13 cellular contexts compared by ENCODE assay signal in the genomic region with DNA sequence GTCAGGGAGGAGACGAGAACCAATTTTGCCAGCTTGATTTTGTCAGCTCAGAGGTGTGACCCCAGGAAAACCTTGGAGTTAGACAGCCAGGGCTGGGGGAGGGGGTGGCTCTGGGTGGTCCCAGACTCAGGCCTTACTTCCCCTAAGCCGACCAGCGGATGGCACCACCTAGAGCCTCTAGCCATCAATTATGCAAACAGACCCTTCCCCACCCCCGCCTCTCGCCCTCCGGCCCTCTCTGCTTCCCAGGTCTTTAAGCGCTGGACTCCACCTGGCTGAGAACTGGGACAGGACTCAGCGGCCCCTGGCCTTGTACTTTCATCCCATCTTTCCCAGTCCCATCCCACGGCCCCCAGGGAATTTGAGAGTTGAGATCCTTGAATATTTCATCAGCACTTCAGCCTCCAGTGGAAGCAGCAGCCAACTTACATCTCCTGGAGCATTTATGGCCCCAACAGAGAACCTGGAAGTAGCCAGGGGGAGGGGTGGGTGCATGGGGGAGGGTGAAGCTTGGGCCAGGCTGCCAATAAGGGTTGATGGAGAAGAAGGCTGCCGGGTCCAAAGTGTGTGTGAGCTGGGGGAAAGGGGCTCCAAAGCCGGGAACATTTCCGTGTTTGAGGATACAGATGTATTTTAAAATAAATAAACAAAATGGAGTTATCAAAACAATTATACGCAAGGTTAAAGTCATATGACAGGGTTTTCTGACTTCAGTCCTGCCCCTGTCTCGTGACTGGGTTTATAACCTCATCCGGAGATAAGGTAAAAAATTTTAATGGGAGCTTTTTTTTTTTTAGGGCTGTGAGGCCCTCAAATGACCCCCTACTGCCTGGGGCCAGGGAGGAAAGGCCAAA. TPM values are rescaled to one million over a fixed set of nuclear protein-coding genes. Genes with fewer than 3 reads are reported as not detected.
DNase-seq lines count a peak whose midpoint lies in the region; ATAC-seq, FAIRE-seq and TF ChIP-seq lines count a peak whose summit lies in the region.
"Had no signal": no experiment of that assay in that cellular context is flagged by ENCODE, and none has a peak within 500 bp of the region (broad histone marks: within the 10 kb centered on the region; RNA-seq: fewer than 3 reads in every experiment).

No MANE protein-coding gene starts in this region.

- H3K9ac ChIP-seq in endothelial cell of umbilical vein (replicated peaks; ENCODE audit: extremely low read depth, insufficient read depth, low read length): peak overlapping the region; percentile 2

- POLR2A ChIA-PET in endothelial cell of umbilical vein (lab: Charles Lee): interaction anchor here (0.9 to 2.1 kb wide), 4 partner anchors 9 to 21 kb away, joined by 3 to 13 read pairs (median 8); no protein-coding TSS in a partner anchor

- TF ChIP-seq CTCF in endothelial cell of umbilical vein (IDR thresholded peaks at IDR 0.05; ENCODE audit: extremely low read depth in 1 of 2, insufficient read depth in 1 of 2, low read depth in 1 of 2, low read length in 2 of 2) (no peak), lower lobe of right lung (IDR thresholded peaks at IDR 0.05) (no peak), thyroid gland (IDR thresholded peaks at IDR 0.05) (no peak), spleen (IDR thresholded peaks at IDR 0.05 in 8 of 11, conservative IDR thresholded peaks at IDR 0.05 in 3 of 11) (no peak)

- H2AFZ ChIP-seq in endothelial cell of umbilical vein (ENCODE audit: low read depth, low read length): peak overlapping the region; percentile 43

- no peak for ATAC-seq in lower lobe of right lung
- no peak for ATAC-seq in GM21737 (IDR thresholded peaks at IDR 0.05; ENCODE audit: unreplicated experiment)
- ATAC-seq in SK-N-SH treated with all-trans-retinoic acid at 6 μM for 48 hours: no peak

- no peak for TF ChIP-seq POLR2A in endothelial cell of umbilical vein (IDR thresholded peaks at IDR 0.05; ENCODE audit: low read depth, low read length)
- TF ChIP-seq POLR2A in thyroid gland (IDR thresholded peaks at IDR 0.05): no peak
- TF ChIP-seq POLR2A in spleen (IDR thresholded peaks at IDR 0.05): no peak

- H3K9me3 ChIP-seq in endothelial cell of umbilical vein (replicated peaks; ENCODE audit: control insufficient read depth, insufficient read depth, low read length) (no peaks in the 10 kb centered on the region), lower lobe of right lung (no peaks in the 10 kb centered on the region), thyroid gland (no peaks in the 10 kb centered on the region), spleen (no peaks in the 10 kb centered on the region)

- H3K4me3 ChIP-seq in endothelial cell of umbilical vein (replicated peaks in 1 of 3; ENCODE audit: insufficient read depth in 1 of 3, low read depth in 1 of 3, low read length in 3 of 3) (no peak overlapping the region), lower lobe of right lung (no peak overlapping the region), thyroid gland (replicated peaks in 1 of 3) (no peak overlapping the region), spleen (no peak overlapping the region)

- DNase-seq in M059J (ENCODE audit: low read depth): peak; percentile 15
- peak; percentile 48 for DNase-seq in endothelial cell of umbilical vein (ENCODE audit: low read depth, low spot score)
- no peak for DNase-seq in lower lobe of right lung
- peak in 1 of 2 donors; percentile 31 for DNase-seq in thyroid gland
- no peak for DNase-seq in spleen
- DNase-seq in NCI-H2107 treated with DMSO at 0.1 percent for 48 hours (lab: John Stamatoyannopoulos, UW; ENCODE audit: unreplicated experiment): no peak
- DNase-seq: activated CD4-positive, alpha-beta T cell treated with anti-CD3 and anti-CD28 coated beads, Interleukin-2, amount 10 ng/mL, durations not matched to agents 7 days and 5 days; HCEC 1CT; NCI-H1930; SIG-M5 had no signal

- H3K27ac ChIP-seq in endothelial cell of umbilical vein (ENCODE audit: insufficient read depth, low read depth, low read length): peak overlapping the region; percentile 51
- H3K27ac ChIP-seq in lower lobe of right lung: peak overlapping the region; percentile 72
- H3K27ac ChIP-seq in thyroid gland: peak overlapping the region; percentile 75 to 91 (median 91)
- H3K27ac ChIP-seq in spleen: peak overlapping the region in 1 of 8 donors; percentile 43
- H3K27ac ChIP-seq: HL-60 had no signal

- no peaks in the 10 kb centered on the region for H3K9me1 ChIP-seq in endothelial cell of umbilical vein (replicated peaks; ENCODE audit: control insufficient read depth, extremely low read depth, insufficient read depth, low read length)

- H3K27me3 ChIP-seq in endothelial cell of umbilical vein (ENCODE audit: control insufficient read depth in 2 of 2, insufficient read depth in 2 of 2, low read length in 2 of 2) (peaks cover 0 to 5% of the 10 kb centered on the region in 2 experiments), lower lobe of right lung (ENCODE audit: low read depth) (no peaks in the 10 kb centered on the region), thyroid gland (no peaks in the 10 kb centered on the region), spleen (replicated peaks in 1 of 7) (peaks cover 0 to 7% (median 0%) of the 10 kb centered on the region in 7 donors)

- H3K79me2 ChIP-seq in endothelial cell of umbilical vein (ENCODE audit: control insufficient read depth, insufficient read depth, low read length): no peaks in the 10 kb centered on the region

- dilution Hi-C loops in endothelial cell of umbilical vein (cut with MboI; ENCODE audit: extremely low pct_ligation_motif_present, low sequenced_read_pairs): no loop called here

- WGBS in thyroid gland, 2 donors: 73 to 75% methylated on average over 15 of the region's 15 CpGs
- 74 to 87% (median 80%) methylated on average over 14 to 15 of the region's 15 CpGs for WGBS in spleen, 5 donors

- H3K4me2 ChIP-seq in endothelial cell of umbilical vein (ENCODE audit: insufficient read depth, low read length): peak overlapping the region; percentile 33

- no peaks in the 10 kb centered on the region for H4K20me1 ChIP-seq in endothelial cell of umbilical vein (replicated peaks; ENCODE audit: control insufficient read depth, extremely low read depth, insufficient read depth, low read length)

- no TSS peak for BruUV-seq in endothelial cell of umbilical vein (replicated peaks; lab: Mats Ljungman, UMichigan)

- no peaks in the 10 kb centered on the region for H3K36me3 ChIP-seq in endothelial cell of umbilical vein (ENCODE audit: control insufficient read depth in 2 of 2, extremely low read depth in 1 of 2, insufficient read depth in 2 of 2, low read length in 2 of 2)
- H3K36me3 ChIP-seq in lower lobe of right lung: no peaks in the 10 kb centered on the region
- H3K36me3 ChIP-seq in thyroid gland: no peaks in the 10 kb centered on the region
- no peaks in the 10 kb centered on the region for H3K36me3 ChIP-seq in spleen

- intact Hi-C loops in endothelial cell of umbilical vein (cut with micrococcal nuclease) (loop anchor here (1.0 kb wide), 1 partner anchor 17 kb away; no protein-coding TSS in a partner anchor), lower lobe of right lung (cut with DNase I) (loop anchor here (10.0 kb wide), 1 partner anchor 59 kb away; the partner anchor contains the start of gene HAP1), thyroid gland (cut with DNase I) (no loop called here), spleen (cut with DNase I; ENCODE audit: low total_unique reads) (no loop called here)

- CTCF ChIA-PET in endothelial cell of umbilical vein (lab: Charles Lee): interaction anchor here (0.7 to 9.8 kb wide), 6 partner anchors 8 to 56 kb away, joined by 3 to 98 read pairs (median 4); partner anchors contain the start of gene JUP

- H3K4me1 ChIP-seq in endothelial cell of umbilical vein (ENCODE audit: control insufficient read depth, extremely low read depth, insufficient read depth, low read length): peaks cover 16% of the 10 kb centered on the region
- H3K4me1 ChIP-seq in lower lobe of right lung: peaks cover 24% of the 10 kb centered on the region
- H3K4me1 ChIP-seq in thyroid gland: peaks cover 33 to 41% of the 10 kb centered on the region in 2 donors
- peaks cover 0 to 14% (median 6%) of the 10 kb centered on the region in 6 donors for H3K4me1 ChIP-seq in spleen

- FAIRE-seq in endothelial cell of umbilical vein (lab: Jason Lieb, UNC): peak; percentile 12

RNA-seq across cellular contexts. Expression of gene JUP, which starts 7.5 kb away (rescaled TPM):
- total RNA-seq in M059J (2014; rRNA removed; shearing (Covaris generic)): 17.4 and 24.5 TPM in 2 replicates
- 170 and 171 TPM in 2 replicates for total RNA-seq in endothelial cell of umbilical vein
- polyA plus RNA-seq in endothelial cell of umbilical vein: 98.0 and 100 TPM in 2 replicates
- 72.7 and 86.1 TPM in 2 replicates for polyA plus RNA-seq in endothelial cell of umbilical vein (2011; cell fraction: cytosol; rRNA removed)
- 60.0 and 77.0 TPM in 2 replicates for polyA plus RNA-seq in endothelial cell of umbilical vein (2011; cell fraction: nucleus; rRNA removed)
- polyA plus RNA-seq in endothelial cell of umbilical vein (2012): 69.4 and 88.4 TPM in 2 replicates
- polyA minus RNA-seq in endothelial cell of umbilical vein: 69.0 and 85.2 TPM in 2 replicates
- 66.7 TPM for polyA minus RNA-seq in endothelial cell of umbilical vein (2011; cell fraction: cytosol; rRNA and poly(A)+ RNA removed)
- polyA minus RNA-seq in endothelial cell of umbilical vein (2011; cell fraction: nucleus; rRNA and poly(A)+ RNA removed): 51.8 and 89.1 TPM in 2 replicates
- 92.5 TPM for total RNA-seq in lower lobe of right lung
- 100 to 1,000 TPM; 127 to 356 (median 250) TPM for total RNA-seq in thyroid gland
- 10 to 100 TPM; 17.3 to 73.1 (median 45.3) TPM for total RNA-seq in spleen
- 10 to 100 TPM; 13.7 to 17.4 (median 14.3) TPM for polyA plus RNA-seq in spleen

RNA-seq across cellular contexts. Expression of gene P3H4, which starts 17.8 kb away (rescaled TPM):
- 51.6 and 88.8 TPM in 2 replicates for total RNA-seq in M059J (2014; rRNA removed; shearing (Covaris generic))
- total RNA-seq in endothelial cell of umbilical vein (37.1 and 39.2 TPM in 2 replicates), lower lobe of right lung (9.2 TPM), thyroid gland (10 to 100 TPM; 24.5 to 59.2 (median 34.9) TPM), spleen (1 to 10 TPM; 5.5 to 7.1 (median 6.0) TPM)
- polyA plus RNA-seq in endothelial cell of umbilical vein (57.3 and 58.3 TPM in 2 replicates), spleen (1 to 10 TPM; 3.3 to 5.1 (median 3.5) TPM)
- polyA plus RNA-seq in endothelial cell of umbilical vein (2011; cell fraction: cytosol; rRNA removed): 38.0 and 49.5 TPM in 2 replicates
- 18.8 and 20.8 TPM in 2 replicates for polyA plus RNA-seq in endothelial cell of umbilical vein (2011; cell fraction: nucleus; rRNA removed)
- 30.9 and 49.7 TPM in 2 replicates for polyA plus RNA-seq in endothelial cell of umbilical vein (2012)
- polyA minus RNA-seq in endothelial cell of umbilical vein: 23.4 and 31.7 TPM in 2 replicates
- 31.0 TPM for polyA minus RNA-seq in endothelial cell of umbilical vein (2011; cell fraction: cytosol; rRNA and poly(A)+ RNA removed)
- polyA minus RNA-seq in endothelial cell of umbilical vein (2011; cell fraction: nucleus; rRNA and poly(A)+ RNA removed): 12.2 and 12.6 TPM in 2 replicates

RNA-seq across cellular contexts. Expression of gene FKBP10, which starts 18.8 kb away (rescaled TPM):
- 128 and 174 TPM in 2 replicates for total RNA-seq in M059J (2014; rRNA removed; shearing (Covaris generic))
- total RNA-seq in endothelial cell of umbilical vein: 163 and 168 TPM in 2 replicates
- polyA plus RNA-seq in endothelial cell of umbilical vein: 377 and 431 TPM in 2 replicates
- 210 and 266 TPM in 2 replicates for polyA plus RNA-seq in endothelial cell of umbilical vein (2011; cell fraction: cytosol; rRNA removed)
- 701 and 710 TPM in 2 replicates for polyA plus RNA-seq in endothelial cell of umbilical vein (2011; cell fraction: nucleus; rRNA removed)
- 227 and 335 TPM in 2 replicates for polyA plus RNA-seq in endothelial cell of umbilical vein (2012)
- 162 and 168 TPM in 2 replicates for polyA minus RNA-seq in endothelial cell of umbilical vein
- 86.1 TPM for polyA minus RNA-seq in endothelial cell of umbilical vein (2011; cell fraction: cytosol; rRNA and poly(A)+ RNA removed)
- polyA minus RNA-seq in endothelial cell of umbilical vein (2011; cell fraction: nucleus; rRNA and poly(A)+ RNA removed): 97.3 and 130 TPM in 2 replicates
- total RNA-seq in lower lobe of right lung: 27.4 TPM
- total RNA-seq in thyroid gland: 10 to 100 TPM; 42.2 to 75.3 (median 60.4) TPM
- 10 to 100 TPM; 14.8 to 30.8 (median 16.7) TPM for total RNA-seq in spleen
- 10 to 100 TPM in 1 of 3 donors, 1 to 10 TPM in 2; 9.6 to 18.9 (median 9.9) TPM for polyA plus RNA-seq in spleen

RNA-seq across cellular contexts. Expression of gene NT5C3B, which starts 42.1 kb away (rescaled TPM):
- 54.9 and 56.2 TPM in 2 replicates for total RNA-seq in M059J (2014; rRNA removed; shearing (Covaris generic))
- total RNA-seq in endothelial cell of umbilical vein (57.4 and 67.3 TPM in 2 replicates), lower lobe of right lung (32.0 TPM), thyroid gland (100 to 1,000 TPM in 2 of 4 donors, 10 to 100 TPM in 2; 97.3 to 132 (median 110) TPM), spleen (10 to 100 TPM; 17.0 to 43.9 (median 26.0) TPM)
- polyA plus RNA-seq in endothelial cell of umbilical vein (75.5 and 92.5 TPM in 2 replicates), spleen (10 to 100 TPM; 38.9 to 62.7 (median 60.9) TPM)
- 80.0 and 90.6 TPM in 2 replicates for polyA plus RNA-seq in endothelial cell of umbilical vein (2011; cell fraction: cytosol; rRNA removed)
- 84.8 and 107 TPM in 2 replicates for polyA plus RNA-seq in endothelial cell of umbilical vein (2011; cell fraction: nucleus; rRNA removed)
- 89.8 and 107 TPM in 2 replicates for polyA plus RNA-seq in endothelial cell of umbilical vein (2012)
- 53.4 and 54.1 TPM in 2 replicates for polyA minus RNA-seq in endothelial cell of umbilical vein
- polyA minus RNA-seq in endothelial cell of umbilical vein (2011; cell fraction: cytosol; rRNA and poly(A)+ RNA removed): 23.6 TPM
- 23.1 and 30.6 TPM in 2 replicates for polyA minus RNA-seq in endothelial cell of umbilical vein (2011; cell fraction: nucleus; rRNA and poly(A)+ RNA removed)

RNA-seq across cellular contexts. Expression of gene KLHL10, which starts 43.6 kb away (rescaled TPM):
- total RNA-seq in M059J (2014; rRNA removed; shearing (Covaris generic)): not detected in 2 replicates
- total RNA-seq in endothelial cell of umbilical vein (not detected in 2 replicates), lower lobe of right lung (0.50 TPM), thyroid gland (1 to 10 TPM in 1 of 4 donors, under 1 TPM in 1, not detected in 2; 0.33 to 1.6 TPM), spleen (1 to 10 TPM in 1 of 7 donors, under 1 TPM in 1, not detected in 5; 0.60 to 2.1 TPM)
- polyA plus RNA-seq in endothelial cell of umbilical vein (0.10 TPM in 1 of 2 replicates, not detected in the other), spleen (under 1 TPM; 0.03 to 0.20 (median 0.05) TPM)
- 0.03 and 0.04 TPM in 2 replicates for polyA plus RNA-seq in endothelial cell of umbilical vein (2011; cell fraction: cytosol; rRNA removed)
- polyA plus RNA-seq in endothelial cell of umbilical vein (2011; cell fraction: nucleus; rRNA removed): 0.29 TPM in 1 of 2 replicates, not detected in the other
- polyA plus RNA-seq in endothelial cell of umbilical vein (2012): not detected in 2 replicates
- polyA minus RNA-seq in endothelial cell of umbilical vein: 0.12 TPM in 1 of 2 replicates, not detected in the other
- polyA minus RNA-seq in endothelial cell of umbilical vein (2011; cell fraction: cytosol; rRNA and poly(A)+ RNA removed): not detected
- not detected in 2 replicates for polyA minus RNA-seq in endothelial cell of umbilical vein (2011; cell fraction: nucleus; rRNA and poly(A)+ RNA removed)
- total RNA-seq: activated CD4-positive, alpha-beta T cell treated with anti-CD3 and anti-CD28 coated beads, Interleukin-2, amount 10 ng/mL, durations not matched to agents 7 days and 5 days had no signal

Comparison
In these comparisons a context has a peak if more than half of its experiments do, and no peak if none do; other contexts are left out.
1. DNase-seq: peak in M059J (single experiment) and endothelial cell of umbilical vein (single experiment); none in lower lobe of right lung (single experiment), spleen (single experiment) and NCI-H2107 treated with DMSO at 0.1 percent for 48 hours (single experiment).
2. intact Hi-C loops: an anchor here in endothelial cell of umbilical vein (1.0 kb wide) and lower lobe of right lung (10.0 kb wide); none called in thyroid gland and spleen.